In genomic region chr2:55862673-55863390, GRCh38 we compare ENCODE assay signal across 11 cellular contexts.
DNase-seq lines count a peak whose midpoint lies in the region; ATAC-seq and TF ChIP-seq lines count a peak whose summit lies in the region.
"Had no signal": no experiment of that assay in that cellular context is flagged by ENCODE, and none has a peak within 500 bp of the region (broad histone marks: within the 10 kb centered on the region; RNA-seq: fewer than 3 reads in every experiment).

No MANE protein-coding gene starts in this region.

- no peak for TF ChIP-seq CTCF in foreskin fibroblast (IDR thresholded peaks at IDR 0.05; ENCODE audit: low read depth, low read length)

- no peak overlapping the region for H3K4me3 ChIP-seq in foreskin fibroblast (ENCODE audit: low read depth in 1 of 2, low read length in 2 of 2)
- H3K4me3 ChIP-seq: HAP-1 had no signal

- DNase-seq in EL (peak; percentile 99), foreskin fibroblast (peak; percentile 97 to 98), renal cortical epithelial cell (ENCODE audit: low read depth) (peak; percentile 100), NCI-H524 treated with DMSO at 0.1 percent for 48 hours (lab: John Stamatoyannopoulos, UW) (no peak), iPS-NIHi7 (ENCODE audit: extremely low spot score) (no peak), COR-L47 (lab: John Stamatoyannopoulos, UW) (no peak)
- DNase-seq: activated CD4-positive, alpha-beta T cell treated with anti-CD3 and anti-CD28 coated beads for 48 hours; NCI-H1930 had no signal

- peak; percentile 97 for ATAC-seq in SK-N-SH treated with all-trans-retinoic acid at 6 μM for 48 hours
- no peak for ATAC-seq in HG03159 (IDR thresholded peaks at IDR 0.05; ENCODE audit: unreplicated experiment)

TF ChIP-seq in SK-N-SH treated with all-trans-retinoic acid at 6 μM for 48 hours, 23 proteins besides CTCF, POLR2A, EP300 and RAD21:
- TF ChIP-seq, protein P1, sequence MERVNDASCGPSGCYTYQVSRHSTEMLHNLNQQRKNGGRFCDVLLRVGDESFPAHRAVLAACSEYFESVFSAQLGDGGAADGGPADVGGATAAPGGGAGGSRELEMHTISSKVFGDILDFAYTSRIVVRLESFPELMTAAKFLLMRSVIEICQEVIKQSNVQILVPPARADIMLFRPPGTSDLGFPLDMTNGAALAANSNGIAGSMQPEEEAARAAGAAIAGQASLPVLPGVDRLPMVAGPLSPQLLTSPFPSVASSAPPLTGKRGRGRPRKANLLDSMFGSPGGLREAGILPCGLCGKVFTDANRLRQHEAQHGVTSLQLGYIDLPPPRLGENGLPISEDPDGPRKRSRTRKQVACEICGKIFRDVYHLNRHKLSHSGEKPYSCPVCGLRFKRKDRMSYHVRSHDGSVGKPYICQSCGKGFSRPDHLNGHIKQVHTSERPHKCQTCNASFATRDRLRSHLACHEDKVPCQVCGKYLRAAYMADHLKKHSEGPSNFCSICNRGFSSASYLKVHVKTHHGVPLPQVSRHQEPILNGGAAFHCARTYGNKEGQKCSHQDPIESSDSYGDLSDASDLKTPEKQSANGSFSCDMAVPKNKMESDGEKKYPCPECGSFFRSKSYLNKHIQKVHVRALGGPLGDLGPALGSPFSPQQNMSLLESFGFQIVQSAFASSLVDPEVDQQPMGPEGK (CRISPR knock-in tag; IDR thresholded peaks at IDR 0.05; ENCODE audit: borderline replicate concordance), result no peak
- TF ChIP-seq ISL1 (CRISPR knock-in tag; IDR thresholded peaks at IDR 0.05), result peak; percentile 66
TF ChIP-seq in SK-N-SH treated with all-trans-retinoic acid at 6 μM for 48 hours: peak in this region for 1.

Comparison
In these comparisons a context has a peak if more than half of its experiments do, and no peak if none do; other contexts are left out.
1. DNase-seq: peak in EL (single experiment), foreskin fibroblast (2 of 2) and renal cortical epithelial cell (single experiment); none in NCI-H524 treated with DMSO at 0.1 percent for 48 hours (single experiment), iPS-NIHi7 (single experiment) and COR-L47 (single experiment).